8 cellular contexts compared by ENCODE assay signal in the genomic region with DNA sequence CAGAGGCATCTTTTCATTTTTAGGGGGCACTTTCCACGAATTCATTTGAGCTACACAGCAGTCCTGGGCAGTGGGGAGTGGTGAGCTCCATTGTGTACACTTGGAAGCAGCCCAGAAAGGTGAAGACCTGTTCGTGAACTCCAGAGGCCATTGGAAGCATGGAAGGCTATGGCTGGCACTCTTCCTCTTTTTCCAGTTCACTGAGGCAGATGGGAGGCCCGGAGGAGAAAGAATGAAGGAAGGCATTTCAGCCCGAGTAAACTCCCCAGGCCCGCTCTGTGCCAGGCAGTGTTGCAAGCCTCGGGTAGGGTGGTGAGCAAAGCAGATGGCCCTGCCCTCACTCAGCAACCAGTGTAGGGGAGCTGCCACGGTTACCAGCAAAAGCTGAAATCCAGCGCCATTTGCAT. TPM values are rescaled to one million over a fixed set of nuclear protein-coding genes. Genes with fewer than 3 reads are reported as not detected.
DNase-seq lines count a peak whose midpoint lies in the region; ATAC-seq and TF ChIP-seq lines count a peak whose summit lies in the region.

No MANE protein-coding gene starts in this region.

- H3K4me1 ChIP-seq in Peyer's patch (peaks cover 0 to 21% (median 2%) of the 10 kb centered on the region in 4 donors), endodermal cell (ENCODE audit: control insufficient read depth, insufficient read depth, low read length) (peaks cover 18% of the 10 kb centered on the region)

- H3K4me1 Mint-ChIP-seq in endodermal cell: peaks cover 45% of the 10 kb centered on the region

- peak overlapping the region; percentile 87 for H3K27ac Mint-ChIP-seq in endodermal cell

- H3K9me3 Mint-ChIP-seq in endodermal cell: no peaks in the 10 kb centered on the region

- H3K27me3 ChIP-seq in Peyer's patch (no peaks in the 10 kb centered on the region), endodermal cell (ENCODE audit: control insufficient read depth, insufficient read depth, low read length, poor library complexity, severe bottlenecking) (no peaks in the 10 kb centered on the region)

- DNase-seq in Right ventricle myocardium inferior (ENCODE audit: missing footprints) (no peak), cardiac septum (ENCODE audit: low spot score) (no peak), Peyer's patch (no peak), endodermal cell (no peak), mucosa of gallbladder (ENCODE audit: low spot score) (peak; percentile 18), ureter (ENCODE audit: low spot score) (no peak)

- peak overlapping the region; percentile 14 to 87 (median 74) for H3K27ac ChIP-seq in Peyer's patch
- peak overlapping the region; percentile 72 for H3K27ac ChIP-seq in endodermal cell (ENCODE audit: low read depth, low read length)

- H3K27me3 Mint-ChIP-seq in endodermal cell (ENCODE audit: insufficient read depth): no peaks in the 10 kb centered on the region

- peak overlapping the region; percentile 83 for H3K4me3 Mint-ChIP-seq in endodermal cell

- WGBS in endodermal cell (ENCODE audit: insufficient coverage in 1 of 2, insufficient read length in 1 of 2), 2 experiments: 29 to 35% methylated on average over 7 to 8 of the region's 8 CpGs

- H3K9ac ChIP-seq in endodermal cell (ENCODE audit: extremely low read depth, low read length, poor library complexity, severe bottlenecking): peak overlapping the region; percentile 23

- intact Hi-C loops in Right ventricle myocardium inferior (cut with DNase I): loop anchor here (5.0 kb wide), 1 partner anchor 60 kb away; no protein-coding TSS in a partner anchor
- intact Hi-C loops in cardiac septum (cut with DNase I): loop anchor here (5.0 kb wide), 1 partner anchor 60 kb away; no protein-coding TSS in a partner anchor

- H3K36me3 ChIP-seq in Peyer's patch (peaks cover 0 to under 1% (median 0%) of the 10 kb centered on the region in 3 donors), endodermal cell (ENCODE audit: control insufficient read depth, insufficient read depth, low read length) (peaks cover 25% of the 10 kb centered on the region)

- TF ChIP-seq POLR2A in Peyer's patch (IDR thresholded peaks at IDR 0.05): no peak

- peaks cover 28% of the 10 kb centered on the region for H3K36me3 Mint-ChIP-seq in endodermal cell (ENCODE audit: low read depth)

- H3K9me3 ChIP-seq in Peyer's patch (no peaks in the 10 kb centered on the region), endodermal cell (ENCODE audit: control insufficient read depth, low read length) (no peaks in the 10 kb centered on the region)

- TF ChIP-seq CTCF in Peyer's patch (IDR thresholded peaks at IDR 0.05) (no peak), endodermal cell (conservative IDR thresholded peaks at IDR 0.05) (no peak)

- peak overlapping the region; percentile 68 to 96 (median 83) for H3K4me3 ChIP-seq in Peyer's patch
- H3K4me3 ChIP-seq in endodermal cell (ENCODE audit: low read length): peak overlapping the region; percentile 96

- ATAC-seq in Right ventricle myocardium inferior (peak; percentile 34), GM18520 (IDR thresholded peaks at IDR 0.05; ENCODE audit: unreplicated experiment) (no peak), HG02642 (IDR thresholded peaks at IDR 0.05; ENCODE audit: poor library complexity, unreplicated experiment) (no peak)

RNA-seq across cellular contexts. Expression of a gene that starts 0.7 kb away (rescaled TPM):
- total RNA-seq in Right ventricle myocardium inferior: 12.0 TPM
- 40.3 TPM for total RNA-seq in cardiac septum
- 100 to 1,000 TPM in 3 of 4 donors, 10 to 100 TPM in 1; 15.7 to 119 (median 110) TPM for total RNA-seq in Peyer's patch
- 100 to 1,000 TPM; 243 to 340 TPM for total RNA-seq in endodermal cell
- 221 TPM for polyA plus RNA-seq in endodermal cell (2013, experiment 1 of 2)
- 218 TPM for polyA plus RNA-seq in endodermal cell (2013, experiment 2 of 2)
- 463 TPM for total RNA-seq in mucosa of gallbladder
- 190 TPM for total RNA-seq in ureter
